ENCODE assay signal across 12 cellular contexts in genomic region chr16:81266680-81267095, GRCh38. TPM values are rescaled to one million over a fixed set of nuclear protein-coding genes. Genes with fewer than 3 reads are reported as not detected.
DNase-seq lines count a peak whose midpoint lies in the region; ATAC-seq and TF ChIP-seq lines count a peak whose summit lies in the region.
"Had no signal": no experiment of that assay in that cellular context is flagged by ENCODE, and none has a peak within 500 bp of the region (broad histone marks: within the 10 kb centered on the region; RNA-seq: fewer than 3 reads in every experiment).

No MANE protein-coding gene starts in this region.

- no peak overlapping the region for H3K27ac ChIP-seq in body of pancreas
- H3K27ac ChIP-seq: neutrophil, SJSA1 had no signal

- ATAC-seq in body of pancreas = no peak
- no peak for ATAC-seq in GM18502 (IDR thresholded peaks at IDR 0.05; ENCODE audit: poor library complexity, unreplicated experiment)

- no peaks in the 10 kb centered on the region for H3K9me3 ChIP-seq in body of pancreas
- H3K9me3 ChIP-seq: neutrophil, SJSA1 had no signal

- H3K9me3 Mint-ChIP-seq in activated CD4-positive, alpha-beta memory T cell treated with anti-CD3 and anti-CD28 coated beads for 36 hours = no peaks in the 10 kb centered on the region
- H3K9me3 Mint-ChIP-seq in chondrocyte (ENCODE audit: low read depth) = no peaks in the 10 kb centered on the region

- CTCF ChIA-PET in activated CD4-positive, alpha-beta memory T cell treated with anti-CD3 and anti-CD28 coated beads for 36 hours (lab: Charles Lee) = no interaction called here

- no peaks in the 10 kb centered on the region for H3K4me1 ChIP-seq in body of pancreas
- H3K4me1 ChIP-seq: SJSA1 had no signal

- H3K36me3 Mint-ChIP-seq in activated CD4-positive, alpha-beta memory T cell treated with anti-CD3 and anti-CD28 coated beads for 36 hours = no peaks in the 10 kb centered on the region
- H3K36me3 Mint-ChIP-seq in chondrocyte (ENCODE audit: low read depth) = no peaks in the 10 kb centered on the region

- POLR2A ChIA-PET in activated CD4-positive, alpha-beta memory T cell treated with anti-CD3 and anti-CD28 coated beads for 36 hours (lab: Charles Lee) = no interaction called here

- no peak for TF ChIP-seq POLR2A in body of pancreas (IDR thresholded peaks at IDR 0.05)

- no peak overlapping the region for H3K4me3 ChIP-seq in body of pancreas
- H3K4me3 ChIP-seq: SJSA1 had no signal

- H3K36me3 ChIP-seq in body of pancreas (replicated peaks in 1 of 2; ENCODE audit: insufficient read depth in 1 of 2, low read depth in 2 of 2) = no peaks in the 10 kb centered on the region
- H3K36me3 ChIP-seq: neutrophil, SJSA1 had no signal

- DNase-seq in ELR (ENCODE audit: low read depth) (peak; percentile 15), HPDE6-E6E7 (ENCODE audit: extremely low spot score) (peak; percentile 82), mucosa of gallbladder (ENCODE audit: low spot score) (peak; percentile 47), NCI-H1694 (lab: John Stamatoyannopoulos, UW) (no peak), body of pancreas (no peak), chondrocyte (ENCODE audit: low spot score) (no peak)
- peak; percentile 45 for DNase-seq in activated CD4-positive, alpha-beta memory T cell treated with anti-CD3 and anti-CD28 coated beads for 36 hours
- DNase-seq: effector memory CD4-positive, alpha-beta T cell; EL had no signal

- intact Hi-C loops in activated CD4-positive, alpha-beta memory T cell treated with anti-CD3 and anti-CD28 coated beads for 36 hours (cut with micrococcal nuclease) = loop anchor here (5.0 kb wide), 1 partner anchor 46 kb away; the partner anchor contains the start of gene GAN
- intact Hi-C loops in body of pancreas (cut with DNase I) = no loop called here

- H3K27ac Mint-ChIP-seq in activated CD4-positive, alpha-beta memory T cell treated with anti-CD3 and anti-CD28 coated beads for 36 hours = no peak overlapping the region
- H3K27ac Mint-ChIP-seq in chondrocyte (ENCODE audit: unreplicated experiment) = no peak overlapping the region

- H3K4me1 Mint-ChIP-seq in activated CD4-positive, alpha-beta memory T cell treated with anti-CD3 and anti-CD28 coated beads for 36 hours (ENCODE audit: low read depth) = no peaks in the 10 kb centered on the region
- H3K4me1 Mint-ChIP-seq in chondrocyte (ENCODE audit: low read depth) = peaks cover 6% of the 10 kb centered on the region

- no peak overlapping the region for H3K4me3 Mint-ChIP-seq in activated CD4-positive, alpha-beta memory T cell treated with anti-CD3 and anti-CD28 coated beads for 36 hours
- no peak overlapping the region for H3K4me3 Mint-ChIP-seq in chondrocyte (ENCODE audit: unreplicated experiment)

- 67 to 75% methylated on average over 7 of the region's 7 CpGs for WGBS in body of pancreas, 2 donors

- no peak for TF ChIP-seq CTCF in body of pancreas (IDR thresholded peaks at IDR 0.05)
- TF ChIP-seq CTCF in chondrocyte (IDR thresholded peaks at IDR 0.05) = no peak

- no peaks in the 10 kb centered on the region for H3K27me3 ChIP-seq in body of pancreas
- H3K27me3 ChIP-seq: neutrophil, SJSA1 had no signal

- peaks cover 9% of the 10 kb centered on the region for H3K27me3 Mint-ChIP-seq in activated CD4-positive, alpha-beta memory T cell treated with anti-CD3 and anti-CD28 coated beads for 36 hours
- peaks cover 3% of the 10 kb centered on the region for H3K27me3 Mint-ChIP-seq in chondrocyte (ENCODE audit: low read depth)

RNA-seq across cellular contexts. Expression of gene BCO1, which starts 28.2 kb away (rescaled TPM):
- not detected for total RNA-seq in activated CD4-positive, alpha-beta memory T cell treated with anti-CD3 and anti-CD28 coated beads for 36 hours
- total RNA-seq in mucosa of gallbladder (6.6 TPM), body of pancreas (not detected), chondrocyte (not detected in 3 replicates)
- total RNA-seq: SJSA1 had no signal

RNA-seq across cellular contexts. Expression of gene GAN, which starts 48.1 kb away (rescaled TPM):
- 10 to 100 TPM; 13.6 to 14.5 TPM for total RNA-seq in activated CD4-positive, alpha-beta memory T cell treated with anti-CD3 and anti-CD28 coated beads for 36 hours
- 11.6 TPM for total RNA-seq in mucosa of gallbladder
- 1 to 10 TPM; 3.6 to 4.9 TPM for total RNA-seq in body of pancreas
- total RNA-seq in chondrocyte = 12.8 to 18.0 TPM (median 16.7 TPM) in 3 replicates

Comparison
In these comparisons a context has a peak if more than half of its experiments do, and no peak if none do; other contexts are left out.
1. DNase-seq: peak in ELR (single experiment), HPDE6-E6E7 (single experiment), activated CD4-positive, alpha-beta memory T cell treated with anti-CD3 and anti-CD28 coated beads for 36 hours (single experiment) and mucosa of gallbladder (single experiment); none in NCI-H1694 (single experiment), body of pancreas (0 of 4) and chondrocyte (single experiment).